Comparison of ENCODE assay signal across 19 cellular contexts in genomic region chr19:33094504-33095067, GRCh38. TPM values are rescaled to one million over a fixed set of nuclear protein-coding genes. Genes with fewer than 3 reads are reported as not detected.
"Had no signal": no experiment of that assay in that cellular context is flagged by ENCODE, and none has a peak within 500 bp of the region (broad histone marks: within the 10 kb centered on the region; RNA-seq: fewer than 3 reads in every experiment).

No MANE protein-coding gene starts in this region.

- H3K36me3 ChIP-seq: neural progenitor cell, ovary had no signal

- H3K27me3 ChIP-seq: brain microvascular endothelial cell, neural progenitor cell, ovary, upper lobe of right lung had no signal

- H3K9ac ChIP-seq: neural progenitor cell had no signal

- H3K9me3 ChIP-seq: lower lobe of right lung, ovary, thoracic aorta, upper lobe of right lung had no signal

- DNase-seq: activated CD4-positive, alpha-beta T cell treated with anti-CD3 and anti-CD28 coated beads, Interleukin-2, amount 10 ng/mL, durations not matched to agents 24 days and 14 days; activated CD8-positive, alpha-beta memory T cell treated with anti-CD3 and anti-CD28 coated beads, Interleukin-2, amount 50 U/mL, for 48 hours; activated CD8-positive, alpha-beta T cell treated with anti-CD3 and anti-CD28 coated beads, Interleukin-2, amount 10 ng/mL, durations not matched to agents 7 days and 5 days; activated gamma-delta T cell treated with Interleukin-2 at 50 U/mL for 16 hours; activated naive CD8-positive, alpha-beta T cell treated with anti-CD3 and anti-CD28 coated beads, Interleukin-2, amount 10 ng/mL, durations not matched to agents 7 days and 5 days; brain microvascular endothelial cell; cerebellar nuclear complex; effector memory CD8-positive, alpha-beta T cell; lower lobe of right lung; midbrain; ovary; T-helper 2 cell; upper lobe of right lung had no signal

- H3K4me1 ChIP-seq: lower lobe of right lung, neural progenitor cell, upper lobe of right lung had no signal

- H3K27ac ChIP-seq: brain microvascular endothelial cell, epithelial cell of prostate, lower lobe of right lung, neural progenitor cell, ovary, thoracic aorta, upper lobe of right lung had no signal

- ATAC-seq: activated CD8-positive, alpha-beta T cell treated with anti-CD3 and anti-CD28 coated beads, Interleukin-2, amount 10 ng/mL, durations not matched to agents 7 days and 5 days; effector memory CD8-positive, alpha-beta T cell; lower lobe of right lung; stimulated activated effector memory CD8-positive, alpha-beta T cell treated with anti-CD3 and anti-CD28 coated beads, Interleukin-12 subunit alpha, Interleukin-12 subunit beta, amount 100 ng/mL, for 72 hours; upper lobe of right lung; WTC11 had no signal

- H3K4me3 ChIP-seq: lower lobe of right lung, neural progenitor cell, ovary, thoracic aorta, upper lobe of right lung had no signal

RNA-seq across cellular contexts. Expression of gene WDR88, which starts 37.3 kb away (rescaled TPM):
- total RNA-seq: activated CD4-positive, alpha-beta T cell treated with anti-CD3 and anti-CD28 coated beads, Interleukin-2, amount 10 ng/mL, durations not matched to agents 24 days and 14 days; activated CD8-positive, alpha-beta T cell treated with anti-CD3 and anti-CD28 coated beads, Interleukin-2, amount 10 ng/mL, durations not matched to agents 7 days and 5 days; activated naive CD8-positive, alpha-beta T cell treated with anti-CD3 and anti-CD28 coated beads, Interleukin-2, amount 10 ng/mL, durations not matched to agents 7 days and 5 days; kidney epithelial cell; lower lobe of right lung; thoracic aorta; upper lobe of right lung had no signal
- polyA plus RNA-seq: ovary had no signal
